Comparison of ENCODE assay signal across 8 cellular contexts in genomic region chr6:160030103-160030502, GRCh38.
DNase-seq lines count a peak whose midpoint lies in the region; ATAC-seq lines count a peak whose summit lies in the region.

No MANE protein-coding gene starts in this region.

- H3K4me3 ChIP-seq in esophagus (ENCODE audit: low read depth in 1 of 2, low read length in 2 of 2): no peak overlapping the region
- no peak overlapping the region for H3K4me3 ChIP-seq in mucosa of rectum (ENCODE audit: low read length in 2 of 2)
- no peak overlapping the region for H3K4me3 ChIP-seq in aorta (ENCODE audit: low read length in 2 of 2)

- no peaks in the 10 kb centered on the region for H3K9me3 ChIP-seq in esophagus (ENCODE audit: control insufficient read depth in 2 of 2, insufficient read depth in 1 of 2, low read depth in 1 of 2, low read length in 1 of 2)
- no peaks in the 10 kb centered on the region for H3K9me3 ChIP-seq in mucosa of rectum (ENCODE audit: control insufficient read depth in 2 of 2, low read length in 2 of 2)
- no peaks in the 10 kb centered on the region for H3K9me3 ChIP-seq in aorta (ENCODE audit: control insufficient read depth, low read length)

- H3K36me3 ChIP-seq in esophagus (ENCODE audit: control insufficient read depth in 2 of 2, insufficient read depth in 2 of 2, low read length in 1 of 2): peaks cover 15 to 36% of the 10 kb centered on the region in 2 donors
- peaks cover 59 to 62% of the 10 kb centered on the region in 2 donors for H3K36me3 ChIP-seq in mucosa of rectum (ENCODE audit: control insufficient read depth in 2 of 2, insufficient read depth in 2 of 2, low read length in 2 of 2)
- peaks cover 0 to 4% of the 10 kb centered on the region in 2 donors for H3K36me3 ChIP-seq in aorta (ENCODE audit: control insufficient read depth in 1 of 2, insufficient read depth in 2 of 2, low read length in 1 of 2)

- 31 to 33% methylated on average over 5 of the region's 5 CpGs for WGBS in esophagus, 2 donors
- WGBS in aorta, 2 donors: 4 to 7% methylated on average over 5 of the region's 5 CpGs

- H3K27me3 ChIP-seq in esophagus (ENCODE audit: control insufficient read depth in 1 of 2, insufficient read depth in 2 of 2, low read length in 2 of 2): no peaks in the 10 kb centered on the region
- no peaks in the 10 kb centered on the region for H3K27me3 ChIP-seq in mucosa of rectum (ENCODE audit: control insufficient read depth in 2 of 2, insufficient read depth in 2 of 2, low read length in 2 of 2)
- H3K27me3 ChIP-seq in aorta (ENCODE audit: control insufficient read depth in 1 of 2, insufficient read depth in 2 of 2, low read length in 1 of 2): no peaks in the 10 kb centered on the region

- intact Hi-C loops in aorta (cut with DNase I): loop anchor here in 1 of 2 donors (5.0 kb wide), 1 partner anchor 58 kb away; no protein-coding TSS in a partner anchor

- H3K27ac ChIP-seq in esophagus (ENCODE audit: low read depth in 2 of 2, low read length in 1 of 2): peak overlapping the region; percentile 70 to 79
- peak overlapping the region; percentile 12 to 44 for H3K27ac ChIP-seq in mucosa of rectum (ENCODE audit: low read depth in 2 of 2, low read length in 2 of 2)
- peak overlapping the region in 1 of 2 donors; percentile 65 for H3K27ac ChIP-seq in aorta (ENCODE audit: low read depth in 1 of 2, low read length in 2 of 2)

- ATAC-seq in aorta (ENCODE audit: low FRiP score) (peak; percentile 80), GM21723 (IDR thresholded peaks at IDR 0.05; ENCODE audit: unreplicated experiment) (no peak), HG02763 (IDR thresholded peaks at IDR 0.05; ENCODE audit: unreplicated experiment) (no peak)

- no peak overlapping the region for H3K9ac ChIP-seq in mucosa of rectum (ENCODE audit: low read depth in 1 of 2, low read length in 2 of 2)

- H3K4me1 ChIP-seq in esophagus (ENCODE audit: control insufficient read depth in 2 of 2, insufficient read depth in 2 of 2, low read length in 1 of 2) (peaks cover 0 to 9% of the 10 kb centered on the region in 2 donors), mucosa of rectum (ENCODE audit: control insufficient read depth in 2 of 2, insufficient read depth in 2 of 2, low read length in 2 of 2) (no peaks in the 10 kb centered on the region), aorta (ENCODE audit: control insufficient read depth in 1 of 2, insufficient read depth in 2 of 2, low read length in 2 of 2) (no peaks in the 10 kb centered on the region)

- DNase-seq in DMS79 treated with DMSO at 0.1 percent for 48 hours (lab: John Stamatoyannopoulos, UW) (peak; percentile 91), NCI-H460 (ENCODE audit: extremely low read depth, low read depth) (peak; percentile 78), aorta (peak; percentile 90 to 95)
- no peak for DNase-seq in activated CD8-positive, alpha-beta memory T cell treated with anti-CD3 and anti-CD28 coated beads for 24 hours
